ENCODE assay signal across 7 cellular contexts in genomic region chr9:42502620-42503264, GRCh38.
DNase-seq lines count a peak whose midpoint lies in the region; ATAC-seq, FAIRE-seq and TF ChIP-seq lines count a peak whose summit lies in the region.
"Not testable (repeated sequence)": the region's sequence is repeated elsewhere in the genome, so short reads cannot be mapped to it uniquely, and the experiment has no call there.

No MANE protein-coding gene starts in this region.

- not testable (repeated sequence) for H3K9ac ChIP-seq in H1 (replicated peaks in 1 of 4; ENCODE audit: extremely low read depth in 1 of 4, low read depth in 3 of 4, low read length in 3 of 4); kidney (ENCODE audit: low read length in 2 of 2)

- not testable (repeated sequence) for H3F3A ChIP-seq in GM23338 (replicated peaks; ENCODE audit: low read depth)

- not testable (repeated sequence) for H3K4me2 ChIP-seq in GM23338; H1 (ENCODE audit: insufficient read depth in 1 of 2, low read depth in 2 of 2, low read length in 2 of 2)

- H3K4me1 ChIP-seq in GM23338 (ENCODE audit: insufficient read depth); H1 (replicated peaks in 1 of 4; ENCODE audit: control insufficient read depth in 3 of 4, insufficient read depth in 4 of 4, low read length in 3 of 4); kidney (ENCODE audit: control insufficient read depth in 1 of 2, insufficient read depth in 1 of 2, low read depth in 1 of 2, low read length in 2 of 2): not testable (repeated sequence)

- not testable (repeated sequence) for H3K9me3 ChIP-seq in H1 (ENCODE audit: insufficient read depth in 2 of 2, low read depth in 1 of 2, low read length in 1 of 2); kidney (ENCODE audit: control insufficient read depth in 1 of 2, low read length in 2 of 2)

- WGBS in H1 (ENCODE audit: extremely low coverage in 1 of 2, insufficient coverage in 1 of 2, insufficient read length in 1 of 2, insufficient replicate concordance in 2 of 2, low coverage in 1 of 2, low lambda C conversion rate in 2 of 2, missing lambda C conversion rate in 1 of 2), 2 experiments: 87% methylated on average over 12 of the region's 12 CpGs; no CpG with 5 or more reads in 1 of the 2 experiments

- DNase-seq in COR-L47 (lab: John Stamatoyannopoulos, UW): peak; percentile 6
- DNase-seq in GM23338 (ENCODE audit: low spot score): peak; percentile 8
- peak; percentile 8 for DNase-seq in NCI-H1105 (lab: John Stamatoyannopoulos, UW)
- DNase-seq in NCI-H2171 (lab: John Stamatoyannopoulos, UW): peak; percentile 2
- peak; percentile 20 for DNase-seq in NCI-H69 (lab: John Stamatoyannopoulos, UW)
- not testable (repeated sequence) for DNase-seq in H1 (ENCODE audit: low read depth in 1 of 2, low spot score in 2 of 2)
- DNase-seq in kidney: peak; percentile 54

- H3K23me2 ChIP-seq in H1 (ENCODE audit: low read depth, low read length): not testable (repeated sequence)

- H3K14ac ChIP-seq in H1 (ENCODE audit: insufficient read length): not testable (repeated sequence)

- not testable (repeated sequence) for H4K20me1 ChIP-seq in GM23338 (replicated peaks; ENCODE audit: insufficient read depth); H1 (replicated peaks in 1 of 2; ENCODE audit: control insufficient read depth in 1 of 2, insufficient read depth in 2 of 2, low read length in 2 of 2)

- not testable (repeated sequence) for H2BK20ac ChIP-seq in H1 (ENCODE audit: low read length)

- not testable (repeated sequence) for H3K27me3 Mint-ChIP-seq in GM23338 (ENCODE audit: insufficient read depth, low read depth, poor library complexity)

- FAIRE-seq in H1 (lab: Jason Lieb, UNC); kidney (lab: Jason Lieb, UNC): not testable (repeated sequence)

- not testable (repeated sequence) for H2AK5ac ChIP-seq in H1 (ENCODE audit: low read depth, low read length)

- not testable (repeated sequence) for ATAC-seq in GM23338

- intact Hi-C loops in kidney (cut with DNase I): not testable (repeated sequence)

- H3K27ac ChIP-seq in GM23338 (ENCODE audit: low read depth); H1 (ENCODE audit: low read depth, low read length); kidney (ENCODE audit: low read depth in 2 of 2, low read length in 2 of 2): not testable (repeated sequence)

- H2BK120ac ChIP-seq in H1 (replicated peaks; ENCODE audit: low read depth, low read length): not testable (repeated sequence)

- TF ChIP-seq EP300 in H1 (IDR thresholded peaks at IDR 0.05; ENCODE audit: borderline replicate concordance in 1 of 2, low read depth in 2 of 2, low read length in 2 of 2): not testable (repeated sequence)

- not testable (repeated sequence) for H3K79me1 ChIP-seq in H1 (ENCODE audit: low read depth, low read length)

- not testable (repeated sequence) for H2BK15ac ChIP-seq in H1 (ENCODE audit: low read length)

- TF ChIP-seq RAD21 in H1 (IDR thresholded peaks at IDR 0.05 in 1 of 2, conservative IDR thresholded peaks at IDR 0.05 in 1 of 2; ENCODE audit: low read depth in 2 of 2, low read length in 2 of 2): not testable (repeated sequence)

- H3K4ac ChIP-seq in H1 (replicated peaks; ENCODE audit: insufficient read length, low read depth, low read length): not testable (repeated sequence)

- not testable (repeated sequence) for H3K36me3 ChIP-seq in GM23338 (ENCODE audit: insufficient read depth); H1 (ENCODE audit: control insufficient read depth in 2 of 4, insufficient read depth in 4 of 4, low read length in 3 of 4); kidney (ENCODE audit: control insufficient read depth in 1 of 2, insufficient read depth in 2 of 2, low read length in 2 of 2)

- H2BK5ac ChIP-seq in H1 (ENCODE audit: low read depth, low read length): not testable (repeated sequence)

- TF ChIP-seq POLR2A in H1 (IDR thresholded peaks at IDR 0.05; ENCODE audit: control extremely low read depth in 1 of 2, low read depth in 2 of 2, low read length in 2 of 2): not testable (repeated sequence)

- H3K56ac ChIP-seq in H1 (replicated peaks; ENCODE audit: insufficient read length, low read depth, low read length): not testable (repeated sequence)

- not testable (repeated sequence) for H4K5ac ChIP-seq in H1 (ENCODE audit: insufficient read length, low read depth, low read length)

- H3K9me2 ChIP-seq in GM23338 (ENCODE audit: insufficient read depth): not testable (repeated sequence)

- H4K91ac ChIP-seq in H1 (replicated peaks; ENCODE audit: insufficient read length, low read length): not testable (repeated sequence)

- TF ChIP-seq CTCF in GM23338 (conservative IDR thresholded peaks at IDR 0.05; ENCODE audit: low read depth in 2 of 2); H1 (IDR thresholded peaks at IDR 0.05; ENCODE audit: control extremely low read depth in 1 of 3, insufficient read depth in 1 of 3, low read depth in 1 of 3, low read length in 3 of 3); kidney (IDR thresholded peaks at IDR 0.05; ENCODE audit: borderline replicate concordance, extremely low read depth, insufficient read depth): not testable (repeated sequence)

- H3K4me3 Mint-ChIP-seq in GM23338: not testable (repeated sequence)

- not testable (repeated sequence) for H3K18ac ChIP-seq in H1 (ENCODE audit: extremely low read depth, low read length)

- not testable (repeated sequence) for H2AFZ ChIP-seq in GM23338; H1 (ENCODE audit: low read length)

- not testable (repeated sequence) for H2BK12ac ChIP-seq in H1 (ENCODE audit: low read depth, low read length)

- CTCF ChIA-PET in H1 (lab: Charles Lee; ENCODE audit: partially characterized antibody): not testable (repeated sequence)

- H3K9me3 Mint-ChIP-seq in GM23338: not testable (repeated sequence)

- POLR2A ChIA-PET in H1 (lab: Charles Lee; ENCODE audit: partially characterized antibody): not testable (repeated sequence)

- not testable (repeated sequence) for H3K27ac Mint-ChIP-seq in GM23338

- not testable (repeated sequence) for H3K23ac ChIP-seq in H1 (ENCODE audit: insufficient read length)

- peak overlapping the region; percentile 68 for H4K8ac ChIP-seq in H1 (ENCODE audit: extremely low read depth, insufficient read depth, low read length)

- not testable (repeated sequence) for H3K27me3 ChIP-seq in GM23338 (ENCODE audit: insufficient read depth); H1 (replicated peaks in 1 of 4; ENCODE audit: control insufficient read depth in 3 of 4, extremely low read depth in 1 of 4, insufficient read depth in 3 of 4, low read length in 3 of 4)

- not testable (repeated sequence) for H3K79me2 ChIP-seq in GM23338 (replicated peaks; ENCODE audit: insufficient read depth); H1 (ENCODE audit: control insufficient read depth in 1 of 2, insufficient read depth in 2 of 2, low read length in 2 of 2)

- H3K4me3 ChIP-seq in GM23338; H1 (ENCODE audit: extremely low read depth in 1 of 4, insufficient read depth in 2 of 4, low read depth in 3 of 4, low read length in 4 of 4); kidney (ENCODE audit: low read length in 2 of 2): not testable (repeated sequence)

- not testable (repeated sequence) for H3K36me3 Mint-ChIP-seq in GM23338 (ENCODE audit: low read depth)

- not testable (repeated sequence) for H3K4me1 Mint-ChIP-seq in GM23338
